Comparison of ENCODE assay signal across 13 cellular contexts in genomic region chr4:110296892-110297291, GRCh38.
A peak's percentile ranks its signal among the peaks of the same experiment; 100 is the strongest.
DNase-seq lines count a peak whose midpoint lies in the region; ATAC-seq and TF ChIP-seq lines count a peak whose summit lies in the region.
"Had no signal": no experiment of that assay in that cellular context is flagged by ENCODE, and none has a peak within 500 bp of the region (broad histone marks: within the 10 kb centered on the region; RNA-seq: fewer than 3 reads in every experiment).

No MANE protein-coding gene starts in this region.

- no peaks in the 10 kb centered on the region for H3K36me3 ChIP-seq in ascending aorta
- H3K36me3 ChIP-seq: heart right ventricle had no signal

- H3K9me3 ChIP-seq in ascending aorta: no peaks in the 10 kb centered on the region
- H3K9me3 ChIP-seq: heart right ventricle had no signal

- POLR2A ChIA-PET in GM10248 (lab: Yijun Ruan, JAX): no interaction called here

- H3K27me3 ChIP-seq in ascending aorta: no peaks in the 10 kb centered on the region

- no peak overlapping the region for H3K4me3 ChIP-seq in ascending aorta
- H3K4me3 ChIP-seq: heart right ventricle had no signal

- H3K27ac ChIP-seq in ascending aorta: no peak overlapping the region
- H3K27ac ChIP-seq: heart right ventricle had no signal

- no peaks in the 10 kb centered on the region for H3K4me1 ChIP-seq in ascending aorta
- H3K4me1 ChIP-seq: heart right ventricle had no signal

- intact Hi-C loops in ascending aorta (cut with DNase I): no loop called here

- peak; percentile 32 for DNase-seq in GM10248 (ENCODE audit: extremely low spot score)
- DNase-seq in SHP77 treated with DMSO at 0.1 percent for 48 hours (lab: John Stamatoyannopoulos, UW): no peak
- no peak for DNase-seq in ascending aorta (ENCODE audit: low spot score in 2 of 2)
- no peak for DNase-seq in COR-L47 (lab: John Stamatoyannopoulos, UW)
- no peak for DNase-seq in DMS53 treated with DMSO at 0.1 percent for 48 hours (lab: John Stamatoyannopoulos, UW; ENCODE audit: unreplicated experiment)
- DNase-seq: heart right ventricle; KBM-7; mammary epithelial cell; NCI-H2081; stimulated activated CD4-positive, alpha-beta T cell treated with anti-CD3 and anti-CD28 coated beads, Interleukin-4, amount 100 ng/mL, for 24 hours had no signal

- TF ChIP-seq CTCF in GM10248 (IDR thresholded peaks at IDR 0.05; ENCODE audit: control extremely low read depth, extremely low read depth, low read depth, missing control alignments): no peak
- TF ChIP-seq CTCF in ascending aorta (IDR thresholded peaks at IDR 0.05): no peak

- CTCF ChIA-PET in GM10248 (lab: Yijun Ruan, JAX): interaction anchor here (1.2 to 2.8 kb wide), 2 partner anchors 10 to 18 kb away, joined by 4 to 17 read pairs; no protein-coding TSS in a partner anchor

- ATAC-seq in GM19023 (IDR thresholded peaks at IDR 0.05; ENCODE audit: unreplicated experiment): peak; percentile 70
- ATAC-seq in HG02571 (IDR thresholded peaks at IDR 0.05; ENCODE audit: unreplicated experiment): peak; percentile 78
- ATAC-seq in HG03342 (IDR thresholded peaks at IDR 0.05; ENCODE audit: unreplicated experiment): peak; percentile 82
- ATAC-seq: heart right ventricle had no signal
